31 cellular contexts compared by ENCODE assay signal in the genomic region with DNA sequence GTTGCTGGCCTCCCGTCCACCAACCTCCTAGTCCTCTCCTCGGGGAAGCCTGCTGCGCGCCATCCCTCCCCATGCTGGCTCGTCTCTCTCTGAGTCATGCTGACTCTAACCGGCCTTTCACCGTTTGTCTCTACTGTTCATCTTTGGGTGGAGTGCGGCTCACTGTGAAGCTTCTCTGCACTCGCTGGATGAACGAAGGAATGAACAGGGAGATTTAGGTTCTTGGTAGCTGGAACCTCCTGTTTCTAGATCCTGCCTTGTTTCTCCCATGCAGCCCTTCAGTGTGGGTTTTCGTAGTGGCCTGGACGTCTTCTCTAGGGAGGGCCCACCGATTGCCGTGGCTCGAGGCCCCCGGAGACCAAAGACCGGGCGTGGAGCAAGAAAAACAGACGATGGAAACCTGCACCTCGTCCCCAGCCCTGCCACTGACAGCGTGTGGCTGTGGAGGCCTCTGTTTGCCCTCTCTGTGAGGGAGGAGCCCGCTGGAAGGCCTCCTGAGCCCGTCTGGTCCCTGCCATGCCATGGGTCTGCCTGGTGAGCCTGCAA.
"Had no signal": no experiment of that assay in that cellular context is flagged by ENCODE, and none has a peak within 500 bp of the region (broad histone marks: within the 10 kb centered on the region; RNA-seq: fewer than 3 reads in every experiment).

No MANE protein-coding gene starts in this region.

- H3K27ac ChIP-seq: heart left ventricle, parathyroid adenoma, right atrium auricular region, testis, vagina, WERI-Rb-1 had no signal

- H3K4me1 Mint-ChIP-seq: activated naive CD4-positive, alpha-beta T cell treated with anti-CD3 and anti-CD28 coated beads, Interleukin-2, amount 10 ng/mL, durations not matched to agents 7 days and 5 days; central memory CD8-positive, alpha-beta T cell; endodermal cell; immature natural killer cell; memory B cell had no signal

- H3K4me3 ChIP-seq: heart left ventricle, right atrium auricular region, testis, vagina had no signal

- H3K4me1 ChIP-seq: heart left ventricle, parathyroid adenoma, right atrium auricular region, testis, vagina had no signal

- H3K9me3 Mint-ChIP-seq: activated naive CD4-positive, alpha-beta T cell treated with anti-CD3 and anti-CD28 coated beads, Interleukin-2, amount 10 ng/mL, durations not matched to agents 7 days and 5 days; central memory CD8-positive, alpha-beta T cell; dendritic cell treated with granulocyte-macrophage colony-stimulating factor and Interleukin-4, amounts not matched to agents 40 ng/mL and 50 ng/mL, for 4 days; endodermal cell; memory B cell; natural killer cell treated with Interleukin-12 subunit alpha and Interleukin-12 subunit beta and Interleukin-15 and Interleukin-18, amount 100 ng/mL, for 72 hours; T-helper 1 cell treated with Interleukin-12 subunit alpha and Interleukin-12 subunit beta and Interleukin-4 antibody, amounts not matched to agents 30 μg/mL and 1 μg/mL, for 36 hours; type B pancreatic cell had no signal

- H3K27ac Mint-ChIP-seq: activated naive CD4-positive, alpha-beta T cell treated with anti-CD3 and anti-CD28 coated beads, Interleukin-2, amount 10 ng/mL, durations not matched to agents 7 days and 5 days; dendritic cell treated with granulocyte-macrophage colony-stimulating factor and Interleukin-4, amounts not matched to agents 40 ng/mL and 50 ng/mL, for 4 days; endodermal cell; immature natural killer cell; memory B cell; natural killer cell treated with Interleukin-12 subunit alpha and Interleukin-12 subunit beta and Interleukin-15 and Interleukin-18, amount 100 ng/mL, for 72 hours; T-helper 1 cell treated with Interleukin-12 subunit alpha and Interleukin-12 subunit beta and Interleukin-4 antibody, amounts not matched to agents 30 μg/mL and 1 μg/mL, for 36 hours; type B pancreatic cell had no signal

- ATAC-seq: activated CD4-positive, CD25-positive, alpha-beta regulatory T cell treated with anti-CD3 and anti-CD28 coated beads, Interleukin-2, amount 50 U/mL, for 24 hours; esophagus mucosa; left colon; stimulated activated naive CD8-positive, alpha-beta T cell treated with anti-CD3 and anti-CD28 coated beads, Interleukin-15, Interleukin-2, amounts not matched to agents 100 U/mL and 50 U/mL, for 24 hours had no signal

- H3K36me3 ChIP-seq: heart left ventricle, right atrium auricular region, vagina, WERI-Rb-1 had no signal

- H3K9me3 ChIP-seq: heart left ventricle, right atrium auricular region, testis, vagina had no signal

- H3K36me3 Mint-ChIP-seq: activated naive CD4-positive, alpha-beta T cell treated with anti-CD3 and anti-CD28 coated beads, Interleukin-2, amount 10 ng/mL, durations not matched to agents 7 days and 5 days; immature natural killer cell; memory B cell; natural killer cell treated with Interleukin-12 subunit alpha and Interleukin-12 subunit beta and Interleukin-15 and Interleukin-18, amount 100 ng/mL, for 72 hours; type B pancreatic cell had no signal

- H3K27me3 ChIP-seq: right atrium auricular region, testis, vagina had no signal

- H3K27me3 Mint-ChIP-seq: activated naive CD4-positive, alpha-beta T cell treated with anti-CD3 and anti-CD28 coated beads, Interleukin-2, amount 10 ng/mL, durations not matched to agents 7 days and 5 days; natural killer cell treated with Interleukin-12 subunit alpha and Interleukin-12 subunit beta and Interleukin-15 and Interleukin-18, amount 100 ng/mL, for 72 hours had no signal

- H3K4me3 Mint-ChIP-seq: activated naive CD4-positive, alpha-beta T cell treated with anti-CD3 and anti-CD28 coated beads, Interleukin-2, amount 10 ng/mL, durations not matched to agents 7 days and 5 days; central memory CD8-positive, alpha-beta T cell; dendritic cell treated with granulocyte-macrophage colony-stimulating factor and Interleukin-4, amounts not matched to agents 40 ng/mL and 50 ng/mL, for 4 days; endodermal cell; immature natural killer cell; memory B cell; natural killer cell treated with Interleukin-12 subunit alpha and Interleukin-12 subunit beta and Interleukin-15 and Interleukin-18, amount 100 ng/mL, for 72 hours; T-helper 1 cell treated with Interleukin-12 subunit alpha and Interleukin-12 subunit beta and Interleukin-4 antibody, amounts not matched to agents 30 μg/mL and 1 μg/mL, for 36 hours; type B pancreatic cell had no signal

- DNase-seq: activated CD4-positive, alpha-beta T cell treated with anti-CD3 and anti-CD28 coated beads for 48 hours; activated CD4-positive, alpha-beta T cell treated with anti-CD3 and anti-CD28 coated beads, Interleukin-2, amount 50 U/mL, for 48 hours; activated CD8-positive, alpha-beta memory T cell treated with anti-CD3 and anti-CD28 coated beads for 24 hours; activated gamma-delta T cell; activated naive CD4-positive, alpha-beta T cell treated with anti-CD3 and anti-CD28 coated beads, Interleukin-2, amount 10 ng/mL, durations not matched to agents 7 days and 5 days; amygdala; endodermal cell; foreskin fibroblast; heart left ventricle; hypothalamus; immature natural killer cell; kidney; left colon; nucleus accumbens; stimulated activated CD4-positive, alpha-beta T cell treated with anti-CD3 and anti-CD28 coated beads, Interleukin-2, amount 100 ng/mL, for 48 hours; stimulated activated naive CD8-positive, alpha-beta T cell treated with anti-CD3 and anti-CD28 coated beads, Interleukin-15, Interleukin-2, amounts not matched to agents 100 U/mL and 50 U/mL, for 24 hours; SW 1271; T-helper 9 cell; testis had no signal
